Comparison of ENCODE assay signal across 7 cellular contexts in genomic region chr21:42233067-42233981, GRCh38. TPM values are rescaled to one million over a fixed set of nuclear protein-coding genes. Genes with fewer than 3 reads are reported as not detected.
DNase-seq lines count a peak whose midpoint lies in the region; ATAC-seq, FAIRE-seq and TF ChIP-seq lines count a peak whose summit lies in the region.

No MANE protein-coding gene starts in this region.

- peaks cover 38% of the 10 kb centered on the region for H3K4me1 ChIP-seq in PC-9 (replicated peaks; ENCODE audit: insufficient read depth)
- peaks cover 13 to 100% (median 41%) of the 10 kb centered on the region in 3 donors for H3K4me1 ChIP-seq in gastroesophageal sphincter

- peak overlapping the region; percentile 74 for H3K4me2 ChIP-seq in PC-9

- H3K4me3 Mint-ChIP-seq in activated T-helper 1 cell treated with anti-CD3 and anti-CD28 coated beads, Interleukin-12 subunit alpha, Interleukin-12 subunit beta, Interleukin-2, Interleukin-4 antibody, amounts not matched to agents 30 ng/mL and 10 ng/mL and 1 ng/mL, durations not matched to agents 14 hours and 24 hours and 36 hours: peak overlapping the region; percentile 73

- POLR2A ChIA-PET in PC-9 (lab: Charles Lee; ENCODE audit: unreplicated experiment): interaction anchor here (0.6 kb wide), 1 partner anchor 13 kb away, joined by 3 read pairs; no protein-coding TSS in a partner anchor

- H3K4me3 ChIP-seq in PC-9 (no peak overlapping the region), gastroesophageal sphincter (no peak overlapping the region)

- DNase-seq in PC-9 (peak in 1 of 2 experiments; percentile 45), pons (ENCODE audit: low spot score) (peak; percentile 53), urothelium cell line (ENCODE audit: low spot score) (peak; percentile 37)
- DNase-seq in activated T-helper 1 cell treated with anti-CD3 and anti-CD28 coated beads, Interleukin-12 subunit alpha, Interleukin-12 subunit beta, Interleukin-2, Interleukin-4 antibody, amounts not matched to agents 30 ng/mL and 10 ng/mL and 1 ng/mL, durations not matched to agents 14 hours and 24 hours and 36 hours (ENCODE audit: low spot score): peak; percentile 76

- H3K79me2 ChIP-seq in PC-9 (ENCODE audit: low read depth): no peaks in the 10 kb centered on the region

- no peak for TF ChIP-seq POLR2A in gastroesophageal sphincter (IDR thresholded peaks at IDR 0.05)

- H3K36me3 Mint-ChIP-seq in activated T-helper 1 cell treated with anti-CD3 and anti-CD28 coated beads, Interleukin-12 subunit alpha, Interleukin-12 subunit beta, Interleukin-2, Interleukin-4 antibody, amounts not matched to agents 30 ng/mL and 10 ng/mL and 1 ng/mL, durations not matched to agents 14 hours and 24 hours and 36 hours (ENCODE audit: low read depth): no peaks in the 10 kb centered on the region

- H3K27me3 Mint-ChIP-seq in activated T-helper 1 cell treated with anti-CD3 and anti-CD28 coated beads, Interleukin-12 subunit alpha, Interleukin-12 subunit beta, Interleukin-2, Interleukin-4 antibody, amounts not matched to agents 30 ng/mL and 10 ng/mL and 1 ng/mL, durations not matched to agents 14 hours and 24 hours and 36 hours (ENCODE audit: insufficient read depth): no peaks in the 10 kb centered on the region

- H3K27ac ChIP-seq in PC-9 (peak overlapping the region; percentile 4; the same call in 1 of the 2 replicates), gastroesophageal sphincter (peak overlapping the region; percentile 54 to 90 (median 90))

- H3F3A ChIP-seq in PC-9 (ENCODE audit: insufficient read depth, low read depth): peaks cover 15% of the 10 kb centered on the region; the same call in 1 of the 2 replicates

- no peak overlapping the region for H2AFZ ChIP-seq in PC-9

- FAIRE-seq in urothelium cell line (lab: Jason Lieb, UNC): no peak

- H3K9me3 Mint-ChIP-seq in activated T-helper 1 cell treated with anti-CD3 and anti-CD28 coated beads, Interleukin-12 subunit alpha, Interleukin-12 subunit beta, Interleukin-2, Interleukin-4 antibody, amounts not matched to agents 30 ng/mL and 10 ng/mL and 1 ng/mL, durations not matched to agents 14 hours and 24 hours and 36 hours: no peaks in the 10 kb centered on the region

- H3K9me2 ChIP-seq in PC-9 (ENCODE audit: insufficient read depth): no peaks in the 10 kb centered on the region

- H4K20me1 ChIP-seq in PC-9 (ENCODE audit: insufficient read depth): no peaks in the 10 kb centered on the region

- CTCF ChIA-PET in PC-9 (lab: Charles Lee): interaction anchor here (0.7 kb wide), 1 partner anchor 135 kb away, joined by 3 read pairs; no protein-coding TSS in a partner anchor

- BruUV-seq in PC-9 (replicated peaks; lab: Mats Ljungman, UMichigan): no TSS peak

- ATAC-seq in GM18868 (IDR thresholded peaks at IDR 0.05; ENCODE audit: unreplicated experiment) (peak; percentile 53), HG02970 (IDR thresholded peaks at IDR 0.05; ENCODE audit: low FRiP score, unreplicated experiment) (peak; percentile 32), gastroesophageal sphincter (peak; percentile 92)

- peak overlapping the region; percentile 92 for H3K27ac Mint-ChIP-seq in activated T-helper 1 cell treated with anti-CD3 and anti-CD28 coated beads, Interleukin-12 subunit alpha, Interleukin-12 subunit beta, Interleukin-2, Interleukin-4 antibody, amounts not matched to agents 30 ng/mL and 10 ng/mL and 1 ng/mL, durations not matched to agents 14 hours and 24 hours and 36 hours

- H3K36me3 ChIP-seq in PC-9 (ENCODE audit: low read depth) (no peaks in the 10 kb centered on the region), gastroesophageal sphincter (no peaks in the 10 kb centered on the region)

- TF ChIP-seq CTCF in PC-9 (conservative IDR thresholded peaks at IDR 0.05) (no peak), gastroesophageal sphincter (IDR thresholded peaks at IDR 0.05) (peak in 2 of 4 experiments; percentile 26 to 33)

- 23 to 26% methylated on average over 13 to 14 of the region's 14 CpGs for whole genome bisulfite sequencing in gastroesophageal sphincter (ENCODE audit: low coverage in 1 of 2), 2 donors

- intact Hi-C loops in PC-9 (cut with micrococcal nuclease; ENCODE audit: unreplicated experiment): no loop called here
- intact Hi-C loops in activated T-helper 1 cell treated with anti-CD3 and anti-CD28 coated beads, Interleukin-12 subunit alpha, Interleukin-12 subunit beta, Interleukin-2, Interleukin-4 antibody, amounts not matched to agents 30 ng/mL and 10 ng/mL and 1 ng/mL, durations not matched to agents 14 hours and 24 hours and 36 hours (cut with micrococcal nuclease): loop anchor here (1.0 to 5.0 kb wide), 3 partner anchors 45 to 646 kb away; partner anchors contain the start of gene WDR4

- H3K27me3 ChIP-seq in PC-9 (ENCODE audit: insufficient read depth, low read depth): no peaks in the 10 kb centered on the region
- H3K27me3 ChIP-seq in gastroesophageal sphincter: no peaks in the 10 kb centered on the region

- H3K4me1 Mint-ChIP-seq in activated T-helper 1 cell treated with anti-CD3 and anti-CD28 coated beads, Interleukin-12 subunit alpha, Interleukin-12 subunit beta, Interleukin-2, Interleukin-4 antibody, amounts not matched to agents 30 ng/mL and 10 ng/mL and 1 ng/mL, durations not matched to agents 14 hours and 24 hours and 36 hours (ENCODE audit: low read depth): peaks cover 96% of the 10 kb centered on the region

- TF ChIP-seq EP300 in gastroesophageal sphincter (IDR thresholded peaks at IDR 0.05): no peak

- no peaks in the 10 kb centered on the region for H3K9me3 ChIP-seq in PC-9 (ENCODE audit: insufficient read depth, low read depth)
- H3K9me3 ChIP-seq in gastroesophageal sphincter: no peaks in the 10 kb centered on the region

RNA-seq across cellular contexts. Expression of gene ABCG1, which starts 14.4 kb away (rescaled TPM):
- total RNA-seq in PC-9 (2021) (4.4 and 5.6 TPM in 2 replicates), gastroesophageal sphincter (10 to 100 TPM; 15.9 to 21.8 (median 18.0) TPM)
- 9.3 and 10.2 TPM in 2 replicates for total RNA-seq in activated T-helper 1 cell treated with anti-CD3 and anti-CD28 coated beads, Interleukin-12 subunit alpha, Interleukin-12 subunit beta, Interleukin-2, Interleukin-4 antibody, amounts not matched to agents 30 ng/mL and 10 ng/mL and 1 ng/mL, durations not matched to agents 14 hours and 24 hours and 36 hours

Comparison
In these comparisons a context has a peak if more than half of its experiments do, and no peak if none do; other contexts are left out.
1. ATAC-seq: peak in every context shown above with its lines; median percentile 92 in gastroesophageal sphincter; 53 in GM18868; 32 in HG02970.